Comparison of ENCODE assay signal across 10 cellular contexts in the genomic region with DNA sequence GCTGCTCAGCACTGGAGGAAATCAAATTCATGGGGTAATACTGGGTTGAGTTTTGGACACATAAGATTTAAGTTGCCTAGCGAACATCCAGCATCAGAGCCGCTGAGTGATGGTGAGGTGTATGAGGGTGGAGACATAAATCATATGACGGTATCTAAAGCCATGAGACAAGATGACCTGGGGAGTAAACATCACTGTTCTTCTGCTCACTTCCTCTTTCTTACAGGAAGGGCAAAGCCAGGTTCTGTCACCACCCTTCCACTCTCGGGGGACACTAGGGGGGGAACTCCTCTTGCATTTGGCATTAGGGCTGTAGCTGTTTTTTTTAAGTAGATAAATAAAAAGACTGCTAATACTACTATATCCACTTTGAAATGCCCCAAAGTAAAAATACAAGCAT. TPM values are rescaled to one million over a fixed set of nuclear protein-coding genes. Genes with fewer than 3 reads are reported as not detected.
A peak's percentile ranks its signal among the peaks of the same experiment; 100 is the strongest.
DNase-seq lines count a peak whose midpoint lies in the region; ATAC-seq and TF ChIP-seq lines count a peak whose summit lies in the region.
"Had no signal": no experiment of that assay in that cellular context is flagged by ENCODE, and none has a peak within 500 bp of the region (broad histone marks: within the 10 kb centered on the region; RNA-seq: fewer than 3 reads in every experiment).

No MANE protein-coding gene starts in this region.

- H3K27ac Mint-ChIP-seq in activated naive CD4-positive, alpha-beta T cell treated with anti-CD3 and anti-CD28 coated beads, Interleukin-2, amount 10 ng/mL, durations not matched to agents 7 days and 5 days = peak overlapping the region; percentile 20
- H3K27ac Mint-ChIP-seq in activated CD4-positive, alpha-beta T cell treated with anti-CD3 and anti-CD28 coated beads for 36 hours = no peak overlapping the region

- H3K4me3 ChIP-seq in upper lobe of right lung = no peak overlapping the region

- peaks cover 11% of the 10 kb centered on the region for H3K4me1 Mint-ChIP-seq in activated naive CD4-positive, alpha-beta T cell treated with anti-CD3 and anti-CD28 coated beads, Interleukin-2, amount 10 ng/mL, durations not matched to agents 7 days and 5 days
- no peaks in the 10 kb centered on the region for H3K4me1 Mint-ChIP-seq in activated CD4-positive, alpha-beta T cell treated with anti-CD3 and anti-CD28 coated beads for 36 hours

- H3K36me3 ChIP-seq in upper lobe of right lung = peaks cover 93% of the 10 kb centered on the region

- CTCF ChIA-PET in activated naive CD4-positive, alpha-beta T cell treated with anti-CD3 and anti-CD28 coated beads, Interleukin-2, amount 10 ng/mL, durations not matched to agents 7 days and 5 days (lab: Charles Lee) = interaction anchor here (0.9 to 1.4 kb wide), 3 partner anchors 18 to 61 kb away, joined by 3 to 4 read pairs (median 3); no protein-coding TSS in a partner anchor
- CTCF ChIA-PET in activated CD4-positive, alpha-beta T cell treated with anti-CD3 and anti-CD28 coated beads for 36 hours (lab: Charles Lee) = interaction anchor here (0.5 to 0.8 kb wide), 2 partner anchors 35 to 64 kb away, joined by 3 to 4 read pairs; no protein-coding TSS in a partner anchor

- no peaks in the 10 kb centered on the region for H3K27me3 Mint-ChIP-seq in activated naive CD4-positive, alpha-beta T cell treated with anti-CD3 and anti-CD28 coated beads, Interleukin-2, amount 10 ng/mL, durations not matched to agents 7 days and 5 days
- no peaks in the 10 kb centered on the region for H3K27me3 Mint-ChIP-seq in activated CD4-positive, alpha-beta T cell treated with anti-CD3 and anti-CD28 coated beads for 36 hours

- no peak overlapping the region for H3K4me3 Mint-ChIP-seq in activated naive CD4-positive, alpha-beta T cell treated with anti-CD3 and anti-CD28 coated beads, Interleukin-2, amount 10 ng/mL, durations not matched to agents 7 days and 5 days
- no peak overlapping the region for H3K4me3 Mint-ChIP-seq in activated CD4-positive, alpha-beta T cell treated with anti-CD3 and anti-CD28 coated beads for 36 hours

- DNase-seq in activated naive CD4-positive, alpha-beta T cell treated with anti-CD3 and anti-CD28 coated beads, Interleukin-2, amount 10 ng/mL, durations not matched to agents 7 days and 5 days = no peak
- DNase-seq in activated naive CD4-positive, alpha-beta T cell treated with Interleukin-2 at 50 U/mL for 16 hours = no peak
- DNase-seq in NAMALWA (ENCODE audit: low spot score) = peak; percentile 72
- DNase-seq in upper lobe of right lung = no peak
- no peak for DNase-seq in NCI-H2107 (lab: John Stamatoyannopoulos, UW)
- DNase-seq in activated CD4-positive, alpha-beta T cell treated with anti-CD3 and anti-CD28 coated beads for 36 hours = no peak
- no peak for DNase-seq in nucleus accumbens (lab: John Stamatoyannopoulos, UW)
- DNase-seq: hippocampal formation had no signal

- no peaks in the 10 kb centered on the region for H3K9me3 ChIP-seq in upper lobe of right lung

- intact Hi-C loops in upper lobe of right lung (cut with DNase I) = no loop called here
- intact Hi-C loops in activated CD4-positive, alpha-beta T cell treated with anti-CD3 and anti-CD28 coated beads for 36 hours (cut with DNase I, micrococcal nuclease) = no loop called here

- H3K27me3 ChIP-seq in upper lobe of right lung = no peaks in the 10 kb centered on the region

- H3K27ac ChIP-seq in upper lobe of right lung = no peak overlapping the region

- H3K4me1 ChIP-seq in upper lobe of right lung = no peaks in the 10 kb centered on the region

- no peak for TF ChIP-seq CTCF in upper lobe of right lung (IDR thresholded peaks at IDR 0.05)

- POLR2A ChIA-PET in activated CD4-positive, alpha-beta T cell treated with anti-CD3 and anti-CD28 coated beads for 36 hours (lab: Charles Lee) = no interaction called here

- H3K36me3 Mint-ChIP-seq in activated naive CD4-positive, alpha-beta T cell treated with anti-CD3 and anti-CD28 coated beads, Interleukin-2, amount 10 ng/mL, durations not matched to agents 7 days and 5 days = peaks cover 61% of the 10 kb centered on the region
- peaks cover 70% of the 10 kb centered on the region for H3K36me3 Mint-ChIP-seq in activated CD4-positive, alpha-beta T cell treated with anti-CD3 and anti-CD28 coated beads for 36 hours (ENCODE audit: low read depth)

- ATAC-seq in HG02852 (IDR thresholded peaks at IDR 0.05; ENCODE audit: unreplicated experiment) = peak; percentile 86
- peak; percentile 34 for ATAC-seq in upper lobe of right lung
- ATAC-seq in activated CD4-positive, alpha-beta T cell treated with anti-CD3 and anti-CD28 coated beads for 36 hours = no peak

- no peaks in the 10 kb centered on the region for H3K9me3 Mint-ChIP-seq in activated naive CD4-positive, alpha-beta T cell treated with anti-CD3 and anti-CD28 coated beads, Interleukin-2, amount 10 ng/mL, durations not matched to agents 7 days and 5 days
- no peaks in the 10 kb centered on the region for H3K9me3 Mint-ChIP-seq in activated CD4-positive, alpha-beta T cell treated with anti-CD3 and anti-CD28 coated beads for 36 hours (ENCODE audit: low read depth)

RNA-seq across cellular contexts. Expression of gene PRDM4, which starts 24.0 kb away (rescaled TPM):
- total RNA-seq in upper lobe of right lung = 25.9 TPM
- 10 to 100 TPM; 27.5 to 29.7 TPM for total RNA-seq in activated CD4-positive, alpha-beta T cell treated with anti-CD3 and anti-CD28 coated beads for 36 hours

RNA-seq across cellular contexts. Expression of gene ASCL4, which starts 37.6 kb away (rescaled TPM):
- not detected for total RNA-seq in upper lobe of right lung
- total RNA-seq in activated CD4-positive, alpha-beta T cell treated with anti-CD3 and anti-CD28 coated beads for 36 hours = not detected
- total RNA-seq: posterior vena cava had no signal

RNA-seq across cellular contexts. Expression of gene PWP1, which starts 51.3 kb away (rescaled TPM):
- total RNA-seq in upper lobe of right lung = 25.8 TPM
- total RNA-seq in activated CD4-positive, alpha-beta T cell treated with anti-CD3 and anti-CD28 coated beads for 36 hours = 10 to 100 TPM; 59.5 to 60.0 TPM
